9 cellular contexts compared by ENCODE assay signal in genomic region chr17:16352303-16352837, GRCh38. TPM values are rescaled to one million over a fixed set of nuclear protein-coding genes. Genes with fewer than 3 reads are reported as not detected.
DNase-seq lines count a peak whose midpoint lies in the region; ATAC-seq, FAIRE-seq and TF ChIP-seq lines count a peak whose summit lies in the region.
"Had no signal": no experiment of that assay in that cellular context is flagged by ENCODE, and none has a peak within 500 bp of the region (broad histone marks: within the 10 kb centered on the region; RNA-seq: fewer than 3 reads in every experiment).

No MANE protein-coding gene starts in this region.

- intact Hi-C loops in HepG2 (cut with micrococcal nuclease; ENCODE audit: unreplicated experiment): loop anchor here (1.0 to 5.0 kb wide), 3 partner anchors 40 to 135 kb away; partner anchors contain the start of genes NCOR1 and PIGL

- H3K4me1 ChIP-seq in HepG2 (ENCODE audit: insufficient read depth, low read length): peaks cover 37% of the 10 kb centered on the region

- DNase-seq in GM06990 (ENCODE audit: extremely low read depth, insufficient read length): peak; percentile 53
- DNase-seq in NB4 (ENCODE audit: low read depth): peak; percentile 68
- peak; percentile 36 for DNase-seq in activated CD4-positive, CD25-positive, alpha-beta regulatory T cell treated with anti-CD3 and anti-CD28 coated beads, Interleukin-2, amount 50 U/mL, for 72 hours
- peak; percentile 37 for DNase-seq in choroid plexus epithelial cell (ENCODE audit: low read depth)
- DNase-seq in HepG2 (ENCODE audit: low spot score): peak; percentile 78
- DNase-seq in stimulated activated CD4-positive, alpha-beta T cell treated with anti-CD3 and anti-CD28 coated beads, Interleukin-4, amount 100 ng/mL, for 24 hours: peak; percentile 28

- H3K36me3 ChIP-seq in GM06990 (ENCODE audit: control insufficient read depth, insufficient read depth, low read length): peaks cover 11% of the 10 kb centered on the region
- H3K36me3 ChIP-seq in HepG2 (replicated peaks in 1 of 2; ENCODE audit: control insufficient read depth in 1 of 2, insufficient read depth in 2 of 2, low read length in 2 of 2): peaks cover 10 to 20% of the 10 kb centered on the region in 2 experiments

- peak overlapping the region; percentile 77 for H3K4me3 ChIP-seq in GM06990 (replicated peaks; ENCODE audit: low read depth, low read length)
- H3K4me3 ChIP-seq in NB4 (ENCODE audit: low read depth, low read length): peak overlapping the region; percentile 87
- H3K4me3 ChIP-seq in choroid plexus epithelial cell (ENCODE audit: low read depth, low read length): peak overlapping the region; percentile 67
- H3K4me3 ChIP-seq in HepG2 (replicated peaks in 1 of 3; ENCODE audit: insufficient read depth in 1 of 3, low read depth in 2 of 3, low read length in 3 of 3): peak overlapping the region; percentile 85 to 89 (median 87)

- H3K4me2 ChIP-seq in HepG2 (ENCODE audit: low read depth, low read length): peak overlapping the region; percentile 75

- CTCF ChIA-PET in HepG2 (lab: Yijun Ruan, JAX; ENCODE audit: low intra/inter-chr PET ratio, low total read pairs): no interaction called here

- TF ChIP-seq EP300 in HepG2 (IDR thresholded peaks at IDR 0.05; ENCODE audit: low read depth in 2 of 2, low read length in 2 of 2) (no peak; a peak in 1 of 4 replicates), HepG2 (CRISPR knock-in tag; IDR thresholded peaks at IDR 0.05; ENCODE audit: borderline replicate concordance) (no peak)

- H4K20me1 ChIP-seq in HepG2 (ENCODE audit: insufficient read depth, low read length): peaks cover 12% of the 10 kb centered on the region

- no TSS peak for BruUV-seq in HepG2 (replicated peaks; lab: Mats Ljungman, UMichigan)

- H3K79me2 ChIP-seq in HepG2 (ENCODE audit: insufficient read depth, low read length): peaks cover 36% of the 10 kb centered on the region

- POLR2A ChIA-PET in HepG2 (lab: Yijun Ruan, JAX): interaction anchor here (0.7 to 7.3 kb wide), 19 partner anchors 9 to 183 kb away, joined by 3 to 68 read pairs (median 8); partner anchors contain the start of genes NCOR1, PIGL and UBB

- TF ChIP-seq CTCF in GM06990 (IDR thresholded peaks at IDR 0.05; ENCODE audit: insufficient read depth, low read length, poor library complexity, severe bottlenecking): no peak
- no peak for TF ChIP-seq CTCF in NB4 (IDR thresholded peaks at IDR 0.05; ENCODE audit: low read depth, low read length)
- no peak for TF ChIP-seq CTCF in choroid plexus epithelial cell (conservative IDR thresholded peaks at IDR 0.05; ENCODE audit: low read depth, low read length)
- no peak for TF ChIP-seq CTCF in HepG2 (CRISPR knock-in tag; IDR thresholded peaks at IDR 0.05)

- peak; percentile 85 for ATAC-seq in HepG2
- ATAC-seq in HG03342 (IDR thresholded peaks at IDR 0.05; ENCODE audit: unreplicated experiment): no peak
- ATAC-seq in GM18519 (IDR thresholded peaks at IDR 0.05; ENCODE audit: low FRiP score, unreplicated experiment): no peak

- no peaks in the 10 kb centered on the region for H3K27me3 ChIP-seq in GM06990 (replicated peaks; ENCODE audit: control insufficient read depth, insufficient read depth, low read length)
- no peaks in the 10 kb centered on the region for H3K27me3 ChIP-seq in HepG2 (ENCODE audit: control insufficient read depth in 1 of 2, insufficient read depth in 2 of 2, low read length in 2 of 2)

- TF ChIP-seq RAD21 in HepG2 (CRISPR knock-in tag; IDR thresholded peaks at IDR 0.05): no peak

- no peak overlapping the region for H2AFZ ChIP-seq in HepG2 (ENCODE audit: low read length)

- FAIRE-seq in HepG2 (lab: Jason Lieb, UNC): no peak
- FAIRE-seq: TTC549 had no signal

- H3K9ac ChIP-seq in HepG2 (ENCODE audit: insufficient read depth, low read depth, low read length): peak overlapping the region; percentile 99

- WGBS in HepG2 (ENCODE audit: low lambda C conversion rate): under 1% methylated on average over 16 of the region's 37 CpGs

- H3K27ac ChIP-seq in HepG2 (ENCODE audit: extremely low read length, insufficient read depth, low read length): peak overlapping the region; percentile 94

- no peak for TF ChIP-seq POLR2A in NB4 (IDR thresholded peaks at IDR 0.05; ENCODE audit: extremely low read depth, insufficient read length)
- TF ChIP-seq POLR2A in HepG2 (IDR thresholded peaks at IDR 0.05; ENCODE audit: insufficient read depth in 1 of 2, low read depth in 2 of 2, low read length in 2 of 2): peak; percentile 56 to 89

- no peaks in the 10 kb centered on the region for H3K9me3 ChIP-seq in HepG2 (ENCODE audit: low read length)

- in situ Hi-C loops in HepG2 (cut with HindIII; ENCODE audit: extremely low pct_ligation_motif_present, low pct_unique_long_range_greater_than_20kb): loop anchor here (5.0 kb wide), 1 partner anchor 65 kb away; no protein-coding TSS in a partner anchor

TF ChIP-seq in HepG2, 621 proteins besides CTCF, POLR2A, EP300 and RAD21 (continues in another document):
- TF ChIP-seq, protein P1, sequence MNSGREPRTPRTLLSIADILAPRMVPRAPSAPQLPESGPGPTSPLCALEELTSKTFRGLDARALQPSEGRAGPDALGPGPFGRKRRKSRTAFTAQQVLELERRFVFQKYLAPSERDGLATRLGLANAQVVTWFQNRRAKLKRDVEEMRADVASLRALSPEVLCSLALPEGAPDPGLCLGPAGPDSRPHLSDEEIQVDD (CRISPR knock-in tag; IDR thresholded peaks at IDR 0.05; ENCODE audit: borderline replicate concordance): no peak
- TF ChIP-seq NFE2 (CRISPR knock-in tag; IDR thresholded peaks at IDR 0.05) (no peak), SALL2 (CRISPR knock-in tag; IDR thresholded peaks at IDR 0.05) (no peak; the same call in 1 of the 2 replicates), KAT7 (CRISPR knock-in tag; IDR thresholded peaks at IDR 0.05; ENCODE audit: borderline replicate concordance) (peak; percentile 72; the same call in 1 of the 2 replicates), ZNF772 (CRISPR knock-in tag; IDR thresholded peaks at IDR 0.05) (peak; percentile 57; the same call in 1 of the 2 replicates), HNF4G (IDR thresholded peaks at IDR 0.05; ENCODE audit: borderline replicate concordance, low read depth, low read length) (no peak), HNF4G (CRISPR knock-in tag; IDR thresholded peaks at IDR 0.05; ENCODE audit: borderline replicate concordance, low read depth) (no peak), GATAD2A (CRISPR knock-in tag; IDR thresholded peaks at IDR 0.05) (peak; percentile 70), ZNF431 (CRISPR knock-in tag; IDR thresholded peaks at IDR 0.05; ENCODE audit: borderline replicate concordance, low read depth) (0 out of 2 replicates have a peak, but pooled peaks have one; percentile 21), TSC22D2 (CRISPR knock-in tag; IDR thresholded peaks at IDR 0.05; ENCODE audit: borderline replicate concordance) (no peak), POLR2AphosphoS5 (IDR thresholded peaks at IDR 0.05; ENCODE audit: low read depth, low read length) (peak; percentile 69)

RNA-seq across cellular contexts. Expression of gene CENPV, which starts 0.9 kb away (rescaled TPM):
- 216 and 292 TPM in 2 replicates for total RNA-seq in HepG2 (2016; rRNA removed; fragmentation: Illumina TruSeq; extraction: Trizol)
- total RNA-seq in HepG2 (2016; cell fraction: cytosol; rRNA removed; fragmentation: Illumina TruSeq; extraction: Trizol; ENCODE audit: low read depth): 661 and 704 TPM in 2 replicates
- total RNA-seq in HepG2 (2016; cell fraction: insoluble cytoplasmic fraction; rRNA removed; fragmentation: Illumina TruSeq; extraction: Trizol): 238 and 290 TPM in 2 replicates
- total RNA-seq in HepG2 (2016; cell fraction: membrane; rRNA removed; fragmentation: Illumina TruSeq; extraction: Trizol): 633 and 641 TPM in 2 replicates
- total RNA-seq in HepG2 (2016; cell fraction: nucleus; rRNA removed; fragmentation: Illumina TruSeq; extraction: Trizol): 133 and 151 TPM in 2 replicates
- 159 and 193 TPM in 2 replicates for polyA plus RNA-seq in HepG2 (2011; rRNA removed)
- 149 and 152 TPM in 2 replicates for polyA plus RNA-seq in HepG2 (2011; cell fraction: cytosol; rRNA removed)
- polyA plus RNA-seq in HepG2 (2011; cell fraction: nucleus; rRNA removed): 166 and 206 TPM in 2 replicates
- polyA plus RNA-seq in HepG2 (2012): 145 and 146 TPM in 2 replicates
- 677 and 732 TPM in 2 replicates for polyA plus RNA-seq in HepG2 (2016; cell fraction: cytosol; fragmentation: Illumina TruSeq; extraction: Trizol; ENCODE audit: low read depth)
- polyA plus RNA-seq in HepG2 (2016; cell fraction: insoluble cytoplasmic fraction; fragmentation: Illumina TruSeq; extraction: Trizol; ENCODE audit: low read depth): 223 and 226 TPM in 2 replicates
- polyA plus RNA-seq in HepG2 (2016; cell fraction: membrane; fragmentation: Illumina TruSeq; extraction: Trizol; ENCODE audit: low read depth): 572 and 580 TPM in 2 replicates
- 273 and 282 TPM in 2 replicates for polyA plus RNA-seq in HepG2 (2016; cell fraction: nucleus; fragmentation: Illumina TruSeq; extraction: Trizol; ENCODE audit: insufficient read depth, low read depth)
- 85.8 and 95.1 TPM in 2 replicates for polyA minus RNA-seq in HepG2 (2011; rRNA and poly(A)+ RNA removed; ENCODE audit: low replicate concordance)
- 30.3 and 32.7 TPM in 2 replicates for polyA minus RNA-seq in HepG2 (2011; cell fraction: cytosol; rRNA and poly(A)+ RNA removed)
- polyA minus RNA-seq in HepG2 (2011; cell fraction: nucleus; rRNA and poly(A)+ RNA removed): 68.9 and 72.5 TPM in 2 replicates

RNA-seq across cellular contexts. Expression of gene UBB, which starts 28.5 kb away (rescaled TPM):
- total RNA-seq in HepG2 (2016; rRNA removed; fragmentation: Illumina TruSeq; extraction: Trizol): 2,066 and 2,598 TPM in 2 replicates
- total RNA-seq in HepG2 (2016; cell fraction: cytosol; rRNA removed; fragmentation: Illumina TruSeq; extraction: Trizol; ENCODE audit: low read depth): 1,884 and 2,042 TPM in 2 replicates
- total RNA-seq in HepG2 (2016; cell fraction: insoluble cytoplasmic fraction; rRNA removed; fragmentation: Illumina TruSeq; extraction: Trizol): 2,199 and 2,677 TPM in 2 replicates
- total RNA-seq in HepG2 (2016; cell fraction: membrane; rRNA removed; fragmentation: Illumina TruSeq; extraction: Trizol): 1,573 and 1,587 TPM in 2 replicates
- 582 and 612 TPM in 2 replicates for total RNA-seq in HepG2 (2016; cell fraction: nucleus; rRNA removed; fragmentation: Illumina TruSeq; extraction: Trizol)
- polyA plus RNA-seq in HepG2 (2011; rRNA removed): 1,130 and 1,263 TPM in 2 replicates
- polyA plus RNA-seq in HepG2 (2011; cell fraction: cytosol; rRNA removed): 1,588 and 1,623 TPM in 2 replicates
- 397 and 543 TPM in 2 replicates for polyA plus RNA-seq in HepG2 (2011; cell fraction: nucleus; rRNA removed)
- polyA plus RNA-seq in HepG2 (2012): 1,977 and 2,062 TPM in 2 replicates
- polyA plus RNA-seq in HepG2 (2016; cell fraction: cytosol; fragmentation: Illumina TruSeq; extraction: Trizol; ENCODE audit: low read depth): 1,937 and 2,024 TPM in 2 replicates
- 1,705 and 1,710 TPM in 2 replicates for polyA plus RNA-seq in HepG2 (2016; cell fraction: insoluble cytoplasmic fraction; fragmentation: Illumina TruSeq; extraction: Trizol; ENCODE audit: low read depth)
- polyA plus RNA-seq in HepG2 (2016; cell fraction: membrane; fragmentation: Illumina TruSeq; extraction: Trizol; ENCODE audit: low read depth): 1,088 and 1,107 TPM in 2 replicates
- polyA plus RNA-seq in HepG2 (2016; cell fraction: nucleus; fragmentation: Illumina TruSeq; extraction: Trizol; ENCODE audit: insufficient read depth, low read depth): 679 and 692 TPM in 2 replicates
- polyA minus RNA-seq in HepG2 (2011; rRNA and poly(A)+ RNA removed; ENCODE audit: low replicate concordance): 1,440 and 2,606 TPM in 2 replicates
- 681 and 793 TPM in 2 replicates for polyA minus RNA-seq in HepG2 (2011; cell fraction: cytosol; rRNA and poly(A)+ RNA removed)
- 194 and 303 TPM in 2 replicates for polyA minus RNA-seq in HepG2 (2011; cell fraction: nucleus; rRNA and poly(A)+ RNA removed)

Comparison
In these comparisons a context has a peak if more than half of its experiments do, and no peak if none do; other contexts are left out.
1. DNase-seq: peak in every context shown above with its lines; median percentile 78 in HepG2; 68 in NB4; 53 in GM06990; 37 in choroid plexus epithelial cell; 36 in activated CD4-positive, CD25-positive, alpha-beta regulatory T cell treated with anti-CD3 and anti-CD28 coated beads, Interleukin-2, amount 50 U/mL, for 72 hours; 28 in stimulated activated CD4-positive, alpha-beta T cell treated with anti-CD3 and anti-CD28 coated beads, Interleukin-4, amount 100 ng/mL, for 24 hours.